ENCODE assay signal across 8 cellular contexts in the genomic region with DNA sequence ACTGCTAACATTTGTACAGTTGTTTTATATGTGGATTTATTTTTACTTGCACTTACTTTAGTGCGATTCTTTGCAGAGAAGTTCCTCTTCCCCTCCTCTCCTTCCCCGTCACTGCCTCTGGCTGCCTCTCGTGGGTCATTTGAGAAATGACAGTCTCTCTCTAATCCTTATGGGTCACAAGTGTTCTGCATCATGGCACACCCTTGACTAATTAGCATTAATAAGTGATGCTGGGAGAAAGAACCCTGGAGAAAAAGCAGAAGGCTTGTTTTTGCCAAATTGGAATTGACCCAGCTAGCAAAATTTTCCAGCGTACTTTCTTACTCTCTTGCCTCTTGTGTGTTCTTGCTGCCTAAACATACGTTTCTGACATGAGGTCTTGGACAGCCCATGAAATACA.
DNase-seq lines count a peak whose midpoint lies in the region; ATAC-seq and TF ChIP-seq lines count a peak whose summit lies in the region.

No MANE protein-coding gene starts in this region.

- H3K27ac ChIP-seq in muscle layer of colon (ENCODE audit: low read depth, low read length) (peak overlapping the region; percentile 76), colonic mucosa (no peak overlapping the region)

- TF ChIP-seq CTCF in choroid plexus epithelial cell (conservative IDR thresholded peaks at IDR 0.05; ENCODE audit: low read depth, low read length): peak; percentile 12
- no peak for TF ChIP-seq CTCF in colonic mucosa (IDR thresholded peaks at IDR 0.05)

- H3K27me3 Mint-ChIP-seq in activated naive CD4-positive, alpha-beta T cell treated with anti-CD3 and anti-CD28 coated beads for 36 hours (ENCODE audit: low read depth): peaks cover 21% of the 10 kb centered on the region

- H3K9ac ChIP-seq in muscle layer of colon (ENCODE audit: low read length) (no peak overlapping the region), colonic mucosa (ENCODE audit: low read depth in 2 of 2, low read length in 2 of 2) (no peak overlapping the region)

- no peak overlapping the region for H3K4me3 ChIP-seq in choroid plexus epithelial cell (ENCODE audit: low read depth, low read length)
- H3K4me3 ChIP-seq in muscle layer of colon (ENCODE audit: low read depth in 1 of 2, low read length in 2 of 2): peak overlapping the region in 1 of 2 donors; percentile 12
- H3K4me3 ChIP-seq in colonic mucosa: no peak overlapping the region

- DNase-seq in CD1c-positive myeloid dendritic cell (ENCODE audit: extremely low spot score) (peak; percentile 71), Kasumi-1 (lab: John Stamatoyannopoulos, UW) (peak; percentile 50 to 52), choroid plexus epithelial cell (ENCODE audit: low read depth) (peak; percentile 30), colonic mucosa (no peak)
- DNase-seq in activated naive CD4-positive, alpha-beta T cell treated with anti-CD3 and anti-CD28 coated beads for 36 hours: no peak
- no peak for DNase-seq in activated effector memory CD4-positive, alpha-beta T cell treated with anti-CD3 and anti-CD28 coated beads, Interleukin-2, amount 50 U/mL, for 16 hours

- H3K27ac Mint-ChIP-seq in activated naive CD4-positive, alpha-beta T cell treated with anti-CD3 and anti-CD28 coated beads for 36 hours: no peak overlapping the region

- H3K4me3 Mint-ChIP-seq in activated naive CD4-positive, alpha-beta T cell treated with anti-CD3 and anti-CD28 coated beads for 36 hours: no peak overlapping the region

- no peaks in the 10 kb centered on the region for H3K9me3 ChIP-seq in muscle layer of colon (ENCODE audit: low read length)
- no peaks in the 10 kb centered on the region for H3K9me3 ChIP-seq in colonic mucosa

- CTCF ChIA-PET in activated naive CD4-positive, alpha-beta T cell treated with anti-CD3 and anti-CD28 coated beads for 36 hours (lab: Charles Lee): interaction anchor here (1.1 kb wide), 1 partner anchor 129 kb away, joined by 3 read pairs; no protein-coding TSS in a partner anchor

- peaks cover 28% of the 10 kb centered on the region for H3K4me1 Mint-ChIP-seq in activated naive CD4-positive, alpha-beta T cell treated with anti-CD3 and anti-CD28 coated beads for 36 hours (ENCODE audit: low read depth)

- H3K9me3 Mint-ChIP-seq in activated naive CD4-positive, alpha-beta T cell treated with anti-CD3 and anti-CD28 coated beads for 36 hours: no peaks in the 10 kb centered on the region

- intact Hi-C loops in colonic mucosa (cut with DNase I): no loop called here
- intact Hi-C loops in activated naive CD4-positive, alpha-beta T cell treated with anti-CD3 and anti-CD28 coated beads for 36 hours (cut with micrococcal nuclease): loop anchor here (1.0 to 10.0 kb wide), 9 partner anchors 9 to 1346 kb away; a partner anchor contains a TSS

- H3K27me3 ChIP-seq in muscle layer of colon (ENCODE audit: control insufficient read depth in 1 of 2, insufficient read depth in 2 of 2, low read length in 2 of 2) (no peaks in the 10 kb centered on the region), colonic mucosa (no peaks in the 10 kb centered on the region)

- H3K36me3 ChIP-seq in muscle layer of colon (ENCODE audit: insufficient read depth, low read length) (no peaks in the 10 kb centered on the region), colonic mucosa (no peaks in the 10 kb centered on the region)

- H3K36me3 Mint-ChIP-seq in activated naive CD4-positive, alpha-beta T cell treated with anti-CD3 and anti-CD28 coated beads for 36 hours (ENCODE audit: low read depth): no peaks in the 10 kb centered on the region

- peaks cover 40% of the 10 kb centered on the region for H3K4me1 ChIP-seq in muscle layer of colon (ENCODE audit: insufficient read depth, low read length)
- no peaks in the 10 kb centered on the region for H3K4me1 ChIP-seq in colonic mucosa

- no peak for ATAC-seq in HG03378 (IDR thresholded peaks at IDR 0.05; ENCODE audit: unreplicated experiment)

Comparison
In these comparisons a context has a peak if more than half of its experiments do, and no peak if none do; other contexts are left out.
1. DNase-seq: peak in CD1c-positive myeloid dendritic cell (single experiment), Kasumi-1 (2 of 2) and choroid plexus epithelial cell (single experiment); none in colonic mucosa (single experiment), activated naive CD4-positive, alpha-beta T cell treated with anti-CD3 and anti-CD28 coated beads for 36 hours (single experiment) and activated effector memory CD4-positive, alpha-beta T cell treated with anti-CD3 and anti-CD28 coated beads, Interleukin-2, amount 50 U/mL, for 16 hours (single experiment).